Comparison of ENCODE assay signal across 19 cellular contexts in the genomic region with DNA sequence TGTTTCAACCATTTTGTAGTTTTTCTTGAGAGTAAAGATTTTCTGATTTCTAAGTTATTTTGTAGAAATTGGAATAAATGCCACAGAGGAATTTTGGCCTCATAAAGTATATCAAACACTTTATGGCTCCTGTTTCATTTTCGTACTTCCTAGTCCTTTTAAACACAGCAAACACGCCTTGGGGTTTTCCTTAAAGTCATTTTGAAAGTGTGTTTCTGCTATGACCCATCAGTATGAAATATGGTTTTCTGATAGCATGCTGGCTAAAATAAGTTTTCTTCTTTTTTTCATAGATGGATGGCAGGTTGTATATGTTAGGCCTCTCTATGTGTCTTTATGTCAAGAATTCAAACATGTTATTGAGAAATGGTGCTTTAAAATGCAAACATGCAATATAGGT.
"Had no signal": no experiment of that assay in that cellular context is flagged by ENCODE, and none has a peak within 500 bp of the region (broad histone marks: within the 10 kb centered on the region; RNA-seq: fewer than 3 reads in every experiment).

No MANE protein-coding gene starts in this region.

- ATAC-seq: activated T-cell treated with anti-CD3 and anti-CD28 coated beads, Interleukin-2, amount 50 U/mL, for 4 hours; body of pancreas; effector memory CD8-positive, alpha-beta T cell; heart right ventricle; left ventricle myocardium superior; naive thymus-derived CD4-positive, alpha-beta T cell; right cardiac atrium; stimulated activated naive CD8-positive, alpha-beta T cell treated with anti-CD3 and anti-CD28 coated beads, Interleukin-15, amount 100 ng/mL, for 72 hours had no signal

- H3K36me3 ChIP-seq: esophagus squamous epithelium, heart right ventricle, prostate gland had no signal

- H3K4me3 ChIP-seq: body of pancreas, esophagus squamous epithelium, heart right ventricle, prostate gland, testis had no signal

- H3K27me3 Mint-ChIP-seq: activated CD4-positive, alpha-beta T cell treated with anti-CD3 and anti-CD28 coated beads, Interleukin-2, amount 10 ng/mL, durations not matched to agents 7 days and 5 days; effector memory CD8-positive, alpha-beta T cell; naive thymus-derived CD4-positive, alpha-beta T cell; stimulated activated naive CD8-positive, alpha-beta T cell treated with anti-CD3 and anti-CD28 coated beads, Interleukin-15, amount 100 ng/mL, for 72 hours; type B pancreatic cell had no signal

- H3K27me3 ChIP-seq: body of pancreas, esophagus squamous epithelium, heart right ventricle, testis had no signal

- H3K36me3 Mint-ChIP-seq: immature natural killer cell; naive thymus-derived CD4-positive, alpha-beta T cell; type B pancreatic cell had no signal

- H3K27ac ChIP-seq: body of pancreas, esophagus squamous epithelium, heart right ventricle, prostate gland, testis had no signal

- H3K9me3 Mint-ChIP-seq: type B pancreatic cell had no signal

- H3K4me1 Mint-ChIP-seq: activated CD4-positive, alpha-beta T cell treated with anti-CD3 and anti-CD28 coated beads, Interleukin-2, amount 10 ng/mL, durations not matched to agents 7 days and 5 days; immature natural killer cell; naive thymus-derived CD4-positive, alpha-beta T cell; stimulated activated naive CD8-positive, alpha-beta T cell treated with anti-CD3 and anti-CD28 coated beads, Interleukin-15, amount 100 ng/mL, for 72 hours had no signal

- H3K4me3 Mint-ChIP-seq: activated CD4-positive, alpha-beta T cell treated with anti-CD3 and anti-CD28 coated beads, Interleukin-2, amount 10 ng/mL, durations not matched to agents 7 days and 5 days; activated naive CD4-positive, alpha-beta T cell treated with anti-CD3 and anti-CD28 coated beads for 36 hours; activated T-cell treated with anti-CD3 and anti-CD28 coated beads, Interleukin-2, amount 50 U/mL, for 4 hours; effector memory CD8-positive, alpha-beta T cell; immature natural killer cell; naive thymus-derived CD4-positive, alpha-beta T cell; stimulated activated naive CD8-positive, alpha-beta T cell treated with anti-CD3 and anti-CD28 coated beads, Interleukin-15, amount 100 ng/mL, for 72 hours; type B pancreatic cell had no signal

- H3K27ac Mint-ChIP-seq: activated CD4-positive, alpha-beta T cell treated with anti-CD3 and anti-CD28 coated beads, Interleukin-2, amount 10 ng/mL, durations not matched to agents 7 days and 5 days; activated naive CD4-positive, alpha-beta T cell treated with anti-CD3 and anti-CD28 coated beads for 36 hours; effector memory CD8-positive, alpha-beta T cell; immature natural killer cell; naive thymus-derived CD4-positive, alpha-beta T cell; stimulated activated naive CD8-positive, alpha-beta T cell treated with anti-CD3 and anti-CD28 coated beads, Interleukin-15, amount 100 ng/mL, for 72 hours; type B pancreatic cell had no signal

- H3K4me1 ChIP-seq: esophagus squamous epithelium, heart right ventricle, prostate gland, testis had no signal

- DNase-seq: activated CD4-positive, alpha-beta T cell treated with anti-CD3 and anti-CD28 coated beads, Interleukin-2, amount 10 ng/mL, durations not matched to agents 7 days and 5 days; activated CD8-positive, alpha-beta memory T cell treated with anti-CD3 and anti-CD28 coated beads, Interleukin-2, amount 50 U/mL, for 4 hours; activated naive CD4-positive, alpha-beta T cell treated with anti-CD3 and anti-CD28 coated beads for 36 hours; activated T-cell treated with anti-CD3 and anti-CD28 coated beads, Interleukin-2, amount 50 U/mL, for 4 hours; body of pancreas; dermis blood vessel endothelial cell; effector memory CD8-positive, alpha-beta T cell; esophagus squamous epithelium; heart right ventricle; immature natural killer cell; kidney glomerular epithelial cell; left ventricle myocardium superior; mesenchymal stem cell; naive thymus-derived CD4-positive, alpha-beta T cell; right cardiac atrium; stimulated activated naive CD8-positive, alpha-beta T cell treated with anti-CD3 and anti-CD28 coated beads, Interleukin-15, amount 100 ng/mL, for 72 hours; testis had no signal
